ENCODE assay signal across 8 cellular contexts in the genomic region with DNA sequence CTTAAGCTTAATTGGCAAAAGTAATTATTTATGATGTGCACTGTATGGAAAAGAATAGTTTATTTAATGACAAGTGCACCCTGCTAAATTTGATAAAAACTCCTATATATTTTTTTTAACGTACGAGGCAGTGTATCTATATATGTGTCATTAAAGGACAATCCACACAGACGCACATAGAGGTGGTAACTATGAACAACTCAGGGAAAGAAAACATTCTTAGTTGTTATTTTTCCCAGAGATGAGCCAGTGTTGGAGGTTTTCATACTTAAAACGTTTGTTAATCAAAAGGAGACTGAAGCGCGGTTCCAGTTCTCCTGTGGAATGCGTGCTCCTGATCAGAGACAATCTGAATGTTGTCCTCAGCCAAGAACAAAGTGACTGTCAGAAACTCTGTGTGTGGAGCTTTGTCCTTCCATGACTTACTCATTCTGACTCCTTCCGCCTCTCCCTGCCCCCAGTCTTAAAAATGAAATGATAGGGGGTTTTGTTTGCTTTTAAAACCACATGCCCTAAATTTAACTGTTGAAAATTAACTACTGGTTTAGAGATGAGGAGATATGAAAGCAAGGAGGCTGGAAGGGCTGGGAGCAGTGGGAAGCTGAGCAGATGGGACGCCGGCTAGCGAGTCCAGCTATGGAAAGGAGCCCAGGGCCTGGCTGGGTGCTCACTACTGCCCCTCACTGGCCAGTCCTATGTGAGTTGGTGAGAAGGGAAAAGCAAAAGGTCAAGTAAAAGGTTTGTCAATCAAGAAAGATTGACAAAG.
A peak's percentile ranks its signal among the peaks of the same experiment; 100 is the strongest.
DNase-seq lines count a peak whose midpoint lies in the region; ATAC-seq lines count a peak whose summit lies in the region.

No MANE protein-coding gene starts in this region.

- no peaks in the 10 kb centered on the region for H3K27me3 ChIP-seq in muscle layer of colon (ENCODE audit: control insufficient read depth in 1 of 2, insufficient read depth in 2 of 2, low read length in 2 of 2)

- peaks cover 50% of the 10 kb centered on the region for H3K36me3 ChIP-seq in muscle layer of colon (ENCODE audit: insufficient read depth, low read length)

- peak overlapping the region; percentile 73 for H3K27ac ChIP-seq in muscle layer of colon (ENCODE audit: low read depth, low read length)

- peak overlapping the region in 1 of 2 donors; percentile 29 for H3K4me3 ChIP-seq in muscle layer of colon (ENCODE audit: low read depth in 1 of 2, low read length in 2 of 2)

- H3K4me1 ChIP-seq in muscle layer of colon (ENCODE audit: insufficient read depth, low read length) = peaks cover 57% of the 10 kb centered on the region

- no peak for ATAC-seq in HG02885 (IDR thresholded peaks at IDR 0.05; ENCODE audit: poor library complexity, unreplicated experiment)
- ATAC-seq in GM18502 (IDR thresholded peaks at IDR 0.05; ENCODE audit: poor library complexity, unreplicated experiment) = no peak
- ATAC-seq in GM18873 (IDR thresholded peaks at IDR 0.05; ENCODE audit: low FRiP score, unreplicated experiment) = no peak
- ATAC-seq in HG02759 (IDR thresholded peaks at IDR 0.05; ENCODE audit: unreplicated experiment) = no peak

- peak overlapping the region; percentile 17 for H3K9ac ChIP-seq in muscle layer of colon (ENCODE audit: low read length)

- peak; percentile 24 for DNase-seq in DMS 273 treated with DMSO at 0.1 percent for 48 hours (lab: John Stamatoyannopoulos, UW)
- peak; percentile 48 for DNase-seq in NCI-H82 (lab: John Stamatoyannopoulos, UW)
- DNase-seq in epidermal melanocyte (ENCODE audit: insufficient read length, low spot score) = peak; percentile 77

- H3K9me3 ChIP-seq in muscle layer of colon (ENCODE audit: low read length) = no peaks in the 10 kb centered on the region

Comparison
In these comparisons a context has a peak if more than half of its experiments do, and no peak if none do; other contexts are left out.
1. DNase-seq: peak in every context shown above with its lines; median percentile 77 in epidermal melanocyte; 48 in NCI-H82; 24 in DMS 273 treated with DMSO at 0.1 percent for 48 hours.